24 cellular contexts compared by ENCODE assay signal in the genomic region with DNA sequence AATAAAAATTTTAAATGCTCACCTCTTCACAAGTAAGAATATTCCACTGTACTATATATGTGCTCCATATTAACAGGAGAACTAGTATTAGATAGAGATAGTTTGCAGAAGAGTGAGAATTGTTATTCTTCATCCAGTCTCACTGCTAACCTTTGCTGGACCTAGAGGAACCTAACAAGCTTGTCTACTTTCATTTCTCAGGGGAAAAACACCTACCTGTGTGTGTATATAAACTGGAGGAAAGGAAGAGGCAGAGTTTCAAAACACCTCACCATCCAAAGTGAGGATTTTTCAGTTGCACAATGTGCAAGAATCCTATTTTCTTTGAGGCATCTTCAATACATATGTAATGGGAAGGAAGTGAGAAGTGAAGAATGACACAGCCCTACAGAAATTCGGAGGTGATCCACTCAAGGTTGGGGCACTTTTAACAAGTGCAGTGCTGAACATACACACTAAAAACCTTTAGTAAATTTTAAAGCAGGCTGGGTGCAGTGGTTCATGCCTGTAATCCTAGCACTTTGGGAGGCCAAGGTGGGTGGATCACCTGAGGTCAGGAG. TPM values are rescaled to one million over a fixed set of nuclear protein-coding genes. Genes with fewer than 3 reads are reported as not detected.
DNase-seq lines count a peak whose midpoint lies in the region; ATAC-seq lines count a peak whose summit lies in the region.
"Had no signal": no experiment of that assay in that cellular context is flagged by ENCODE, and none has a peak within 500 bp of the region (broad histone marks: within the 10 kb centered on the region; RNA-seq: fewer than 3 reads in every experiment).

No MANE protein-coding gene starts in this region.

- DNase-seq in activated T-cell treated with anti-CD3 and anti-CD28 coated beads, Interleukin-2, amount 50 U/mL, for 72 hours: no peak
- DNase-seq in activated T-cell treated with anti-CD3 and anti-CD28 coated beads for 4 hours (no peak), DMS79 (lab: John Stamatoyannopoulos, UW) (no peak), epidermal melanocyte (ENCODE audit: insufficient read length, low spot score) (no peak)
- DNase-seq in activated naive CD8-positive, alpha-beta T cell treated with anti-CD3 and anti-CD28 coated beads for 36 hours: no peak
- no peak for DNase-seq in stimulated activated effector memory CD8-positive, alpha-beta T cell treated with anti-CD3 and anti-CD28 coated beads, Interleukin-12 subunit alpha, Interleukin-12 subunit beta, amount 100 ng/mL, for 72 hours (ENCODE audit: low spot score in 2 of 2)
- no peak for DNase-seq in stimulated activated CD4-positive, alpha-beta T cell treated with anti-CD3 and anti-CD28 coated beads, Interleukin-1b, Interleukin-23, amount 100 ng/mL, for 48 hours
- DNase-seq: activated CD4-positive, alpha-beta T cell treated with anti-CD3 and anti-CD28 coated beads, Interleukin-2, amount 50 U/mL, for 48 hours; aorta; BE2C; effector CD4-positive, alpha-beta T cell; left colon; NCI-H1092; NCI-H1694; NCI-H774; nephron progenitor cell; Peyer's patch; SHP77 treated with DMSO at 0.1 percent for 48 hours; stimulated activated CD4-positive, alpha-beta T cell treated with anti-CD3 and anti-CD28 coated beads, Interleukin-4, amount 100 ng/mL, for 4 hours; substantia nigra; upper lobe of left lung had no signal

- H3K9me3 Mint-ChIP-seq in activated T-cell treated with anti-CD3 and anti-CD28 coated beads, Interleukin-2, amount 50 U/mL, for 72 hours: no peaks in the 10 kb centered on the region
- H3K9me3 Mint-ChIP-seq in activated naive CD8-positive, alpha-beta T cell treated with anti-CD3 and anti-CD28 coated beads for 36 hours: peaks cover 1% of the 10 kb centered on the region
- no peaks in the 10 kb centered on the region for H3K9me3 Mint-ChIP-seq in stimulated activated effector memory CD8-positive, alpha-beta T cell treated with anti-CD3 and anti-CD28 coated beads, Interleukin-12 subunit alpha, Interleukin-12 subunit beta, amount 100 ng/mL, for 72 hours
- H3K9me3 Mint-ChIP-seq: nephron progenitor cell, WTC11 had no signal

- H3K36me3 Mint-ChIP-seq in activated T-cell treated with anti-CD3 and anti-CD28 coated beads, Interleukin-2, amount 50 U/mL, for 72 hours (ENCODE audit: insufficient read depth in 2 of 2): peaks cover under 1 to 2% of the 10 kb centered on the region in 2 donors
- H3K36me3 Mint-ChIP-seq in activated naive CD8-positive, alpha-beta T cell treated with anti-CD3 and anti-CD28 coated beads for 36 hours: peaks cover 8% of the 10 kb centered on the region
- peaks cover 23% of the 10 kb centered on the region for H3K36me3 Mint-ChIP-seq in stimulated activated effector memory CD8-positive, alpha-beta T cell treated with anti-CD3 and anti-CD28 coated beads, Interleukin-12 subunit alpha, Interleukin-12 subunit beta, amount 100 ng/mL, for 72 hours
- H3K36me3 Mint-ChIP-seq: WTC11 had no signal

- ATAC-seq in activated T-cell treated with anti-CD3 and anti-CD28 coated beads, Interleukin-2, amount 50 U/mL, for 72 hours (replicated peaks in 1 of 2): peak; percentile 46
- ATAC-seq in GM19452 (IDR thresholded peaks at IDR 0.05; ENCODE audit: unreplicated experiment): peak; percentile 48
- peak; percentile 8 for ATAC-seq in stimulated activated effector memory CD8-positive, alpha-beta T cell treated with anti-CD3 and anti-CD28 coated beads, Interleukin-12 subunit alpha, Interleukin-12 subunit beta, amount 100 ng/mL, for 72 hours
- ATAC-seq: K562, left colon, WTC11 had no signal

- H3K27ac Mint-ChIP-seq in activated T-cell treated with anti-CD3 and anti-CD28 coated beads, Interleukin-2, amount 50 U/mL, for 72 hours: peak overlapping the region; percentile 54
- H3K27ac Mint-ChIP-seq in activated naive CD8-positive, alpha-beta T cell treated with anti-CD3 and anti-CD28 coated beads for 36 hours: peak overlapping the region; percentile 60
- H3K27ac Mint-ChIP-seq in stimulated activated effector memory CD8-positive, alpha-beta T cell treated with anti-CD3 and anti-CD28 coated beads, Interleukin-12 subunit alpha, Interleukin-12 subunit beta, amount 100 ng/mL, for 72 hours: no peak overlapping the region
- H3K27ac Mint-ChIP-seq: nephron progenitor cell, WTC11 had no signal

- H3K4me1 Mint-ChIP-seq in activated T-cell treated with anti-CD3 and anti-CD28 coated beads, Interleukin-2, amount 50 U/mL, for 72 hours (ENCODE audit: low read depth): peaks cover 77% of the 10 kb centered on the region
- peaks cover 70% of the 10 kb centered on the region for H3K4me1 Mint-ChIP-seq in activated naive CD8-positive, alpha-beta T cell treated with anti-CD3 and anti-CD28 coated beads for 36 hours
- H3K4me1 Mint-ChIP-seq in stimulated activated effector memory CD8-positive, alpha-beta T cell treated with anti-CD3 and anti-CD28 coated beads, Interleukin-12 subunit alpha, Interleukin-12 subunit beta, amount 100 ng/mL, for 72 hours: peaks cover 78% of the 10 kb centered on the region

- peak overlapping the region; percentile 18 to 74 for H3K4me3 Mint-ChIP-seq in activated T-cell treated with anti-CD3 and anti-CD28 coated beads, Interleukin-2, amount 50 U/mL, for 72 hours
- peak overlapping the region; percentile 33 for H3K4me3 Mint-ChIP-seq in activated naive CD8-positive, alpha-beta T cell treated with anti-CD3 and anti-CD28 coated beads for 36 hours
- H3K4me3 Mint-ChIP-seq in stimulated activated effector memory CD8-positive, alpha-beta T cell treated with anti-CD3 and anti-CD28 coated beads, Interleukin-12 subunit alpha, Interleukin-12 subunit beta, amount 100 ng/mL, for 72 hours: peak overlapping the region; percentile 51
- H3K4me3 Mint-ChIP-seq: nephron progenitor cell, WTC11 had no signal

- no peaks in the 10 kb centered on the region for H3K27me3 Mint-ChIP-seq in activated T-cell treated with anti-CD3 and anti-CD28 coated beads, Interleukin-2, amount 50 U/mL, for 72 hours (ENCODE audit: low read depth)
- H3K27me3 Mint-ChIP-seq in activated naive CD8-positive, alpha-beta T cell treated with anti-CD3 and anti-CD28 coated beads for 36 hours: no peaks in the 10 kb centered on the region

RNA-seq across cellular contexts. Expression of gene SYTL2, which starts 52.4 kb away (rescaled TPM):
- total RNA-seq in activated T-cell treated with anti-CD3 and anti-CD28 coated beads, Interleukin-2, amount 50 U/mL, for 72 hours: 10 to 100 TPM; 34.4 to 40.1 TPM
- total RNA-seq in activated naive CD8-positive, alpha-beta T cell treated with anti-CD3 and anti-CD28 coated beads for 36 hours: 1 to 10 TPM; 5.8 to 7.6 TPM

Comparison
In these comparisons a context has a peak if more than half of its experiments do, and no peak if none do; other contexts are left out.
1. RNA of gene SYTL2, which starts 52.4 kb away (total RNA-seq): 34.4 to 40.1 TPM in activated T-cell treated with anti-CD3 and anti-CD28 coated beads, Interleukin-2, amount 50 U/mL, for 72 hours; 5.8 to 7.6 TPM in activated naive CD8-positive, alpha-beta T cell treated with anti-CD3 and anti-CD28 coated beads for 36 hours; every median in the first group is over 4 times any median in the second.
2. Peak in every context shown above with its lines, with median percentiles within 50 percentile points of each other: ATAC-seq and H3K4me3 Mint-ChIP-seq.